In genomic region chr9:88980732-88981336, GRCh38 we compare ENCODE assay signal across 19 cellular contexts. TPM values are rescaled to one million over a fixed set of nuclear protein-coding genes. Genes with fewer than 3 reads are reported as not detected.
A peak's percentile ranks its signal among the peaks of the same experiment; 100 is the strongest.
DNase-seq lines count a peak whose midpoint lies in the region; ATAC-seq, FAIRE-seq and TF ChIP-seq lines count a peak whose summit lies in the region.
"Had no signal": no experiment of that assay in that cellular context is flagged by ENCODE, and none has a peak within 500 bp of the region (broad histone marks: within the 10 kb centered on the region; RNA-seq: fewer than 3 reads in every experiment).

No MANE protein-coding gene starts in this region.

- H3K9me3 Mint-ChIP-seq in activated T-cell treated with anti-CD3 and anti-CD28 coated beads, Interleukin-2, amount 50 U/mL, for 72 hours = no peaks in the 10 kb centered on the region
- peaks cover 19% of the 10 kb centered on the region for H3K9me3 Mint-ChIP-seq in GM23338
- H3K9me3 Mint-ChIP-seq: stimulated activated memory B cell treated with anti-CD40 and anti-IgM and Interleukin-4, amounts not matched to agents 10 μg/mL and 1 μg/mL and 100 μg/mL, for 72 hours had no signal

- no peak overlapping the region for H3K27ac Mint-ChIP-seq in activated T-cell treated with anti-CD3 and anti-CD28 coated beads, Interleukin-2, amount 50 U/mL, for 72 hours
- no peak overlapping the region for H3K27ac Mint-ChIP-seq in GM23338
- H3K27ac Mint-ChIP-seq: stimulated activated memory B cell treated with anti-CD40 and anti-IgM and Interleukin-4, amounts not matched to agents 10 μg/mL and 1 μg/mL and 100 μg/mL, for 72 hours had no signal

- peak; percentile 54 for DNase-seq in AG08396 (ENCODE audit: low spot score)
- peak; percentile 76 for DNase-seq in HS-5 (ENCODE audit: low read depth)
- DNase-seq in dedifferentiated amniotic fluid mesenchymal stem cell (ENCODE audit: extremely low spot score) = peak; percentile 76
- DNase-seq in retinal pigment epithelial cell (ENCODE audit: low read depth) = peak; percentile 12
- no peak for DNase-seq in small intestine
- no peak for DNase-seq in activated T-cell treated with anti-CD3 and anti-CD28 coated beads, Interleukin-2, amount 50 U/mL, for 72 hours
- DNase-seq in GM23338 (ENCODE audit: low spot score) = no peak
- DNase-seq: AML-193; COR-L47; effector CD8-positive, alpha-beta T cell; NCI-H1417; NCI-H2171; NCI-H774; stimulated activated CD4-positive, alpha-beta T cell treated with anti-CD3 and anti-CD28 coated beads, Interleukin-15, amount 100 ng/mL, for 24 hours had no signal

- no peak for TF ChIP-seq CTCF in retinal pigment epithelial cell (conservative IDR thresholded peaks at IDR 0.05; ENCODE audit: low read depth, low read length)
- no peak for TF ChIP-seq CTCF in GM23338 (conservative IDR thresholded peaks at IDR 0.05; ENCODE audit: low read depth in 2 of 2)

- H3F3A ChIP-seq in GM23338 (replicated peaks; ENCODE audit: low read depth) = no peaks in the 10 kb centered on the region

- no peak overlapping the region for H2AFZ ChIP-seq in GM23338

- H3K4me3 ChIP-seq in retinal pigment epithelial cell (ENCODE audit: low read length) (no peak overlapping the region), small intestine (ENCODE audit: low read depth in 1 of 2, low read length in 2 of 2) (no peak overlapping the region), GM23338 (no peak overlapping the region)
- H3K4me3 ChIP-seq: tibial nerve had no signal

- no peaks in the 10 kb centered on the region for H4K20me1 ChIP-seq in GM23338 (replicated peaks; ENCODE audit: insufficient read depth)

- no peaks in the 10 kb centered on the region for H3K36me3 Mint-ChIP-seq in activated T-cell treated with anti-CD3 and anti-CD28 coated beads, Interleukin-2, amount 50 U/mL, for 72 hours (ENCODE audit: insufficient read depth in 2 of 2)
- H3K36me3 Mint-ChIP-seq in GM23338 (ENCODE audit: low read depth) = peaks cover 7% of the 10 kb centered on the region; the same call in 2 of the 3 replicates
- H3K36me3 Mint-ChIP-seq: stimulated activated memory B cell treated with anti-CD40 and anti-IgM and Interleukin-4, amounts not matched to agents 10 μg/mL and 1 μg/mL and 100 μg/mL, for 72 hours had no signal

- peaks cover 20% of the 10 kb centered on the region for H3K27me3 Mint-ChIP-seq in activated T-cell treated with anti-CD3 and anti-CD28 coated beads, Interleukin-2, amount 50 U/mL, for 72 hours (ENCODE audit: low read depth)
- H3K27me3 Mint-ChIP-seq in GM23338 (ENCODE audit: insufficient read depth, low read depth, poor library complexity) = peaks cover 4% of the 10 kb centered on the region

- ATAC-seq in activated T-cell treated with anti-CD3 and anti-CD28 coated beads, Interleukin-2, amount 50 U/mL, for 72 hours (replicated peaks in 1 of 2) = no peak
- ATAC-seq in GM23338 (no peak), HG02798 (IDR thresholded peaks at IDR 0.05; ENCODE audit: poor library complexity, unreplicated experiment) (no peak)
- ATAC-seq: Panc1; stimulated activated memory B cell treated with anti-CD40 and anti-IgM and Interleukin-4, amounts not matched to agents 10 μg/mL and 1 μg/mL and 100 μg/mL, for 72 hours had no signal

- no peak overlapping the region for H3K4me2 ChIP-seq in GM23338

- H3K36me3 ChIP-seq in small intestine (ENCODE audit: control insufficient read depth in 2 of 2, insufficient read depth in 2 of 2, low read length in 2 of 2) = no peaks in the 10 kb centered on the region
- H3K36me3 ChIP-seq in GM23338 (ENCODE audit: insufficient read depth) = no peaks in the 10 kb centered on the region
- H3K36me3 ChIP-seq: tibial nerve had no signal

- H3K27me3 ChIP-seq in small intestine (ENCODE audit: control insufficient read depth in 2 of 2, insufficient read depth in 2 of 2, low read length in 2 of 2) = no peaks in the 10 kb centered on the region
- H3K27me3 ChIP-seq in GM23338 (ENCODE audit: insufficient read depth) = no peaks in the 10 kb centered on the region
- H3K27me3 ChIP-seq: tibial nerve had no signal

- 86 to 89% (median 88%) methylated on average over 2 of the region's 2 CpGs for WGBS in small intestine, 3 donors

- H3K9me3 ChIP-seq in small intestine (ENCODE audit: control insufficient read depth, low read depth) = no peaks in the 10 kb centered on the region

- no peak overlapping the region for H3K4me3 Mint-ChIP-seq in activated T-cell treated with anti-CD3 and anti-CD28 coated beads, Interleukin-2, amount 50 U/mL, for 72 hours
- H3K4me3 Mint-ChIP-seq in GM23338 = no peak overlapping the region
- H3K4me3 Mint-ChIP-seq: neural crest cell; stimulated activated memory B cell treated with anti-CD40 and anti-IgM and Interleukin-4, amounts not matched to agents 10 μg/mL and 1 μg/mL and 100 μg/mL, for 72 hours had no signal

- no peak for FAIRE-seq in small intestine (lab: Jason Lieb, UNC)

- peaks cover 20% of the 10 kb centered on the region for H3K4me1 Mint-ChIP-seq in activated T-cell treated with anti-CD3 and anti-CD28 coated beads, Interleukin-2, amount 50 U/mL, for 72 hours (ENCODE audit: low read depth)
- H3K4me1 Mint-ChIP-seq in GM23338 = peaks cover 6% of the 10 kb centered on the region; the same call in 2 of the 3 replicates
- H3K4me1 Mint-ChIP-seq: neural crest cell; stimulated activated memory B cell treated with anti-CD40 and anti-IgM and Interleukin-4, amounts not matched to agents 10 μg/mL and 1 μg/mL and 100 μg/mL, for 72 hours had no signal

- no peaks in the 10 kb centered on the region for H3K4me1 ChIP-seq in small intestine (ENCODE audit: control insufficient read depth in 2 of 2, insufficient read depth in 1 of 2, low read depth in 1 of 2, low read length in 1 of 2)
- H3K4me1 ChIP-seq in GM23338 (ENCODE audit: insufficient read depth) = no peaks in the 10 kb centered on the region

- no peaks in the 10 kb centered on the region for H3K79me2 ChIP-seq in GM23338 (replicated peaks; ENCODE audit: insufficient read depth)

- 0 out of 2 replicates have a peak, but pooled peaks cover 3% of the 10 kb centered on the region for H3K9me2 ChIP-seq in GM23338 (ENCODE audit: insufficient read depth)

- H3K27ac ChIP-seq in small intestine (ENCODE audit: low read depth in 1 of 2, low read length in 1 of 2) (no peak overlapping the region), GM23338 (ENCODE audit: low read depth) (no peak overlapping the region)

TF ChIP-seq in GM23338, 12 proteins besides CTCF, POLR2A, EP300 and RAD21:
- no peak for TF ChIP-seq EZH2phosphoT487 (IDR thresholded peaks at IDR 0.05; ENCODE audit: unreplicated experiment)

RNA-seq across cellular contexts. Expression of gene S1PR3, which starts 10.4 kb away (rescaled TPM):
- 1 to 10 TPM in 1 of 3 donors, under 1 TPM in 2; 0.22 to 6.1 (median 0.54) TPM for polyA plus RNA-seq in small intestine
- under 1 TPM; 0.48 to 0.76 TPM for total RNA-seq in activated T-cell treated with anti-CD3 and anti-CD28 coated beads, Interleukin-2, amount 50 U/mL, for 72 hours
- 7.6 and 9.3 TPM in 2 replicates for total RNA-seq in GM23338 (2014; rRNA removed; shearing (Covaris generic))
- 1.7 and 2.1 TPM in 2 replicates for polyA plus RNA-seq in GM23338 (2016; fragmentation: Nextera tagmentation; extraction: Ambion mirVana)

Comparison
In these comparisons a context has a peak if more than half of its experiments do, and no peak if none do; other contexts are left out.
1. DNase-seq: peak in AG08396 (single experiment), HS-5 (single experiment), dedifferentiated amniotic fluid mesenchymal stem cell (single experiment) and retinal pigment epithelial cell (single experiment); none in small intestine (single experiment), activated T-cell treated with anti-CD3 and anti-CD28 coated beads, Interleukin-2, amount 50 U/mL, for 72 hours (0 of 2) and GM23338 (single experiment).